In the genomic region with DNA sequence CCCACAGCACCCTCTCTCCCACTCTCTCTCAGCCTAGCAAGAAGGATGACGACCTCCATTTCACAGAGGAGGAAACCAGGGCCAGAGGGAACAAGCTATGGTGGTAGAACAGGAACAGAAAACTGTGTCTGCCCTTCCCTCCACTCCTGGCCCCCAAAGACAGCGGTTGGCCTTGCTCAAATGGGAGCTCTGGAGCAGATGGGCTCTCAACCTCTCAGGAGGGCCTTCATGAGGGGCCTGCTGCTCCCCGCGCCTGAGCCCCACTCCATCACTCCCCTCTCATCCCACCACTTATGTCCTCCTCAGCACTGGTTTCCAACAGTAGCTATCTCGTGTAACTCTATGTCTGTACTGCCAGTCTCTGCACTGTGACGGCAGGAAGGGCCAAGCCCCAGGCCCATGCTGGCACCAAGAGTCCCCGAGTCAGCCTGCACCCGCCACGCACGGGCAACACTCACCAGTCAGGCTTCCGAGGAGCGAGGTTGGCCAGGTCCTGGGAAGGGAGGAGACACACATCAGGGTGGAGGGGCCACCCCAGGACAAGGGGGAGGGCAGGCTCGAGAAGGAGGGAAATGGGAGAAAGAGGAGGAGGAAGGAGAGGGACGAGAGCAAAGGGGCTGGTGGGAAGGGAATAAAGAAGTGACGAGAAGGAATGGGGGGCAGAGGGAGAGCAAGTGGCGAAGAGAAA, we compare ENCODE assay signal across 14 cellular contexts. TPM values are rescaled to one million over a fixed set of nuclear protein-coding genes. Genes with fewer than 3 reads are reported as not detected.
A peak's percentile ranks its signal among the peaks of the same experiment; 100 is the strongest.
DNase-seq lines count a peak whose midpoint lies in the region; ATAC-seq, FAIRE-seq and TF ChIP-seq lines count a peak whose summit lies in the region.
"Had no signal": no experiment of that assay in that cellular context is flagged by ENCODE, and none has a peak within 500 bp of the region (broad histone marks: within the 10 kb centered on the region; RNA-seq: fewer than 3 reads in every experiment).

No MANE protein-coding gene starts in this region.

- ATAC-seq in sciatic nerve, result no peak

- peak overlapping the region in 6 of 7 donors; percentile 37 to 91 (median 79) for H3K27ac Mint-ChIP-seq in CD4-positive, alpha-beta memory T cell
- H3K27ac Mint-ChIP-seq in IgD-negative memory B cell (peak overlapping the region; percentile 61 to 83 (median 67)), endodermal cell (peak overlapping the region; percentile 55)

- peaks cover 54% of the 10 kb centered on the region for H3K36me3 ChIP-seq in CD4-positive, alpha-beta memory T cell (ENCODE audit: insufficient read depth, low read length)
- H3K36me3 ChIP-seq in endodermal cell (ENCODE audit: control insufficient read depth, insufficient read depth, low read length) (peaks cover 80% of the 10 kb centered on the region), A673 (ENCODE audit: insufficient read depth, low read length, poor library complexity, severe bottlenecking) (peaks cover 25% of the 10 kb centered on the region)

- POLR2A ChIA-PET in CD4-positive, alpha-beta memory T cell (lab: Charles Lee; ENCODE audit: partially characterized antibody), result interaction anchor here (0.8 to 2.3 kb wide), 5 partner anchors 24 to 76 kb away, joined by 3 to 8 read pairs (median 7); no protein-coding TSS in a partner anchor
- POLR2A ChIA-PET in A673 (lab: Charles Lee; ENCODE audit: low non-redundant PET), result no interaction called here

- no peak overlapping the region for H3K9ac ChIP-seq in endodermal cell (ENCODE audit: extremely low read depth, low read length, poor library complexity, severe bottlenecking)
- H3K9ac ChIP-seq: SK-N-SH had no signal

- H3K27me3 ChIP-seq in CD4-positive, alpha-beta memory T cell (ENCODE audit: insufficient read depth, low read length), result no peaks in the 10 kb centered on the region
- H3K27me3 ChIP-seq in endodermal cell (ENCODE audit: control insufficient read depth, insufficient read depth, low read length, poor library complexity, severe bottlenecking) (no peaks in the 10 kb centered on the region), A673 (replicated peaks; ENCODE audit: insufficient read depth, low read depth, low read length, poor library complexity) (no peaks in the 10 kb centered on the region)
- H3K27me3 ChIP-seq: dorsolateral prefrontal cortex, heart right ventricle, thyroid gland had no signal

- peaks cover 46 to 68% of the 10 kb centered on the region in 2 donors for H3K36me3 Mint-ChIP-seq in CD4-positive, alpha-beta memory T cell
- H3K36me3 Mint-ChIP-seq in IgD-negative memory B cell (peaks cover 11% of the 10 kb centered on the region), endodermal cell (ENCODE audit: low read depth) (peaks cover 58% of the 10 kb centered on the region)

- H3K4me1 ChIP-seq in CD4-positive, alpha-beta memory T cell (ENCODE audit: insufficient read depth, low read length), result peaks cover 24% of the 10 kb centered on the region
- H3K4me1 ChIP-seq in endodermal cell (ENCODE audit: control insufficient read depth, insufficient read depth, low read length), result no peaks in the 10 kb centered on the region
- no peaks in the 10 kb centered on the region for H3K4me1 ChIP-seq in A673 (ENCODE audit: insufficient read depth, low read length, poor library complexity, severe bottlenecking)

- FAIRE-seq in GM12892 (lab: Jason Lieb, UNC) (no peak), RCC 7860 (lab: Jason Lieb, UNC) (no peak)

- no peak overlapping the region for H3K4me3 ChIP-seq in CD4-positive, alpha-beta memory T cell (ENCODE audit: low read length in 2 of 2)
- no peak overlapping the region for H3K4me3 ChIP-seq in endodermal cell (ENCODE audit: low read length)
- no peak overlapping the region for H3K4me3 ChIP-seq in A673 (ENCODE audit: low read depth, low read length, poor library complexity, severe bottlenecking)
- H3K4me3 ChIP-seq: dorsolateral prefrontal cortex, heart right ventricle, thyroid gland had no signal

- TF ChIP-seq CTCF in endodermal cell (conservative IDR thresholded peaks at IDR 0.05), result no peak
- TF ChIP-seq CTCF in A673 (conservative IDR thresholded peaks at IDR 0.05; ENCODE audit: low read depth, low read length), result no peak

- H3K9me3 Mint-ChIP-seq in CD4-positive, alpha-beta memory T cell, result no peaks in the 10 kb centered on the region
- H3K9me3 Mint-ChIP-seq in IgD-negative memory B cell, result no peaks in the 10 kb centered on the region
- H3K9me3 Mint-ChIP-seq in endodermal cell, result peaks cover 9% of the 10 kb centered on the region

- H3K27me3 Mint-ChIP-seq in CD4-positive, alpha-beta memory T cell, result no peaks in the 10 kb centered on the region
- no peaks in the 10 kb centered on the region for H3K27me3 Mint-ChIP-seq in IgD-negative memory B cell
- no peaks in the 10 kb centered on the region for H3K27me3 Mint-ChIP-seq in endodermal cell (ENCODE audit: insufficient read depth)

- DNase-seq in CD4-positive, alpha-beta memory T cell, result no peak
- DNase-seq in endodermal cell (no peak), sciatic nerve (ENCODE audit: low spot score) (peak; percentile 51), A673 (ENCODE audit: low spot score) (no peak), GM12892 (ENCODE audit: insufficient read length) (no peak), RCC 7860 (ENCODE audit: low spot score) (no peak)
- DNase-seq: activated effector memory CD4-positive, alpha-beta T cell treated with anti-CD3 and anti-CD28 coated beads, Interleukin-2, amount 50 U/mL, for 16 hours; heart right ventricle; NCI-H2081 treated with DMSO at 0.1 percent for 48 hours; NCI-H524 treated with DMSO at 0.1 percent for 48 hours; thyroid gland had no signal

- no peaks in the 10 kb centered on the region for H3K9me3 ChIP-seq in CD4-positive, alpha-beta memory T cell (ENCODE audit: control insufficient read depth in 1 of 2, low read length in 2 of 2)
- peaks cover 13% of the 10 kb centered on the region for H3K9me3 ChIP-seq in endodermal cell (ENCODE audit: control insufficient read depth, low read length)
- no peaks in the 10 kb centered on the region for H3K9me3 ChIP-seq in A673 (ENCODE audit: low read depth, low read length, poor library complexity, severe bottlenecking)
- H3K9me3 ChIP-seq: SK-N-SH, thyroid gland had no signal

- BruUV-seq in A673 (replicated peaks; lab: Mats Ljungman, UMichigan), result no TSS peak

- H3K4me3 Mint-ChIP-seq in CD4-positive, alpha-beta memory T cell, result no peak overlapping the region
- H3K4me3 Mint-ChIP-seq in IgD-negative memory B cell (peak overlapping the region in 2 of 4 donors; percentile 39 to 60), endodermal cell (no peak overlapping the region)

- no peak overlapping the region for H3K27ac ChIP-seq in CD4-positive, alpha-beta memory T cell (ENCODE audit: low read depth, low read length)
- H3K27ac ChIP-seq in endodermal cell (ENCODE audit: low read depth, low read length) (no peak overlapping the region), A673 (ENCODE audit: low read depth, low read length, poor library complexity, severe bottlenecking) (no peak overlapping the region)

- intact Hi-C loops in CD4-positive, alpha-beta memory T cell (cut with micrococcal nuclease), result loop anchor here (1.0 kb wide), 1 partner anchor 75 kb away; no protein-coding TSS in a partner anchor
- intact Hi-C loops in sciatic nerve (cut with DNase I) (no loop called here), A673 (cut with micrococcal nuclease; ENCODE audit: unreplicated experiment) (loop anchor here (2.0 to 10.0 kb wide), 2 partner anchors 72 to 402 kb away; no protein-coding TSS in a partner anchor)

- CTCF ChIA-PET in CD4-positive, alpha-beta memory T cell (lab: Charles Lee; ENCODE audit: partially characterized antibody), result interaction anchor here (0.5 to 3.0 kb wide), 10 partner anchors 8 to 402 kb away, joined by 3 to 33 read pairs (median 4); no protein-coding TSS in a partner anchor
- CTCF ChIA-PET in A673 (lab: Charles Lee), result interaction anchor here (1.2 kb wide), 1 partner anchor 13 kb away, joined by 4 read pairs; no protein-coding TSS in a partner anchor

- TF ChIP-seq POLR2A in GM12892 (IDR thresholded peaks at IDR 0.05; ENCODE audit: low read depth, low read length), result no peak

- WGBS in endodermal cell (ENCODE audit: insufficient coverage in 1 of 2, insufficient read length in 1 of 2), 2 experiments, result 92 to 93% methylated on average over 11 to 16 of the region's 16 CpGs

- peaks cover 14 to 38% (median 20%) of the 10 kb centered on the region in 4 donors for H3K4me1 Mint-ChIP-seq in CD4-positive, alpha-beta memory T cell
- H3K4me1 Mint-ChIP-seq in IgD-negative memory B cell (peaks cover 15 to 33% (median 32%) of the 10 kb centered on the region in 3 donors), endodermal cell (no peaks in the 10 kb centered on the region)

RNA-seq across cellular contexts. Expression of gene PTH1R, which starts 45.5 kb away (rescaled TPM):
- not detected for total RNA-seq in CD4-positive, alpha-beta memory T cell
- not detected for polyA plus RNA-seq in CD4-positive, alpha-beta memory T cell
- not detected for polyA plus RNA-seq in IgD-negative memory B cell
- 1 to 10 TPM in 1 of 2 donors, under 1 TPM in 1; 0.69 to 4.8 TPM for total RNA-seq in endodermal cell
- polyA plus RNA-seq in endodermal cell (2013, experiment 1 of 2), result 5.2 TPM
- 4.3 TPM for polyA plus RNA-seq in endodermal cell (2013, experiment 2 of 2)
- 6.6 TPM for total RNA-seq in sciatic nerve
- total RNA-seq in A673 (2021), result 1.2 and 1.7 TPM in 2 replicates
- not detected for polyA plus RNA-seq in GM12892 (2012; ENCODE audit: missing spikeins)

RNA-seq across cellular contexts. Expression of gene CCDC12, which starts 53.5 kb away (rescaled TPM):
- total RNA-seq in CD4-positive, alpha-beta memory T cell, result 10 to 100 TPM; 59.3 to 59.4 TPM
- 100 to 1,000 TPM in 1 of 2 donors, 10 to 100 TPM in 1; 86.5 to 102 TPM for polyA plus RNA-seq in CD4-positive, alpha-beta memory T cell
- polyA plus RNA-seq in IgD-negative memory B cell, result 151 TPM
- total RNA-seq in endodermal cell (10 to 100 TPM; 46.7 to 47.8 TPM), sciatic nerve (40.9 TPM), A673 (2021) (28.2 and 31.3 TPM in 2 replicates)
- 44.4 TPM for polyA plus RNA-seq in endodermal cell (2013, experiment 1 of 2)
- 41.1 TPM for polyA plus RNA-seq in endodermal cell (2013, experiment 2 of 2)
- polyA plus RNA-seq in GM12892 (2012; ENCODE audit: missing spikeins), result 48.6 TPM

RNA-seq across cellular contexts. Expression of gene NBEAL2, which starts 56.5 kb away (rescaled TPM):
- 100 to 1,000 TPM; 144 to 147 TPM for total RNA-seq in CD4-positive, alpha-beta memory T cell
- polyA plus RNA-seq in CD4-positive, alpha-beta memory T cell, result 10 to 100 TPM in 1 of 2 donors, 1 to 10 TPM in 1; 4.5 to 16.0 TPM
- polyA plus RNA-seq in IgD-negative memory B cell, result 6.7 TPM
- total RNA-seq in endodermal cell, result 10 to 100 TPM; 59.2 to 64.0 TPM
- 22.9 TPM for polyA plus RNA-seq in endodermal cell (2013, experiment 1 of 2)
- 17.8 TPM for polyA plus RNA-seq in endodermal cell (2013, experiment 2 of 2)
- total RNA-seq in sciatic nerve, result 44.0 TPM
- 15.7 and 17.8 TPM in 2 replicates for total RNA-seq in A673 (2021)
- polyA plus RNA-seq in GM12892 (2012; ENCODE audit: missing spikeins), result 79.6 TPM

RNA-seq across cellular contexts. Expression of gene MYL3, which starts 59.8 kb away (rescaled TPM):
- not detected for total RNA-seq in CD4-positive, alpha-beta memory T cell
- polyA plus RNA-seq in CD4-positive, alpha-beta memory T cell, result not detected
- polyA plus RNA-seq in IgD-negative memory B cell, result not detected
- total RNA-seq in endodermal cell, result 1 to 10 TPM; 1.6 to 2.3 TPM
- 1.4 TPM for polyA plus RNA-seq in endodermal cell (2013, experiment 1 of 2)
- polyA plus RNA-seq in endodermal cell (2013, experiment 2 of 2), result 0.70 TPM
- total RNA-seq in sciatic nerve, result 3.3 TPM
- not detected in 2 replicates for total RNA-seq in A673 (2021)
- polyA plus RNA-seq in GM12892 (2012; ENCODE audit: missing spikeins), result 0.47 TPM
- polyA plus RNA-seq: SK-N-SH had no signal
